In the genomic region with DNA sequence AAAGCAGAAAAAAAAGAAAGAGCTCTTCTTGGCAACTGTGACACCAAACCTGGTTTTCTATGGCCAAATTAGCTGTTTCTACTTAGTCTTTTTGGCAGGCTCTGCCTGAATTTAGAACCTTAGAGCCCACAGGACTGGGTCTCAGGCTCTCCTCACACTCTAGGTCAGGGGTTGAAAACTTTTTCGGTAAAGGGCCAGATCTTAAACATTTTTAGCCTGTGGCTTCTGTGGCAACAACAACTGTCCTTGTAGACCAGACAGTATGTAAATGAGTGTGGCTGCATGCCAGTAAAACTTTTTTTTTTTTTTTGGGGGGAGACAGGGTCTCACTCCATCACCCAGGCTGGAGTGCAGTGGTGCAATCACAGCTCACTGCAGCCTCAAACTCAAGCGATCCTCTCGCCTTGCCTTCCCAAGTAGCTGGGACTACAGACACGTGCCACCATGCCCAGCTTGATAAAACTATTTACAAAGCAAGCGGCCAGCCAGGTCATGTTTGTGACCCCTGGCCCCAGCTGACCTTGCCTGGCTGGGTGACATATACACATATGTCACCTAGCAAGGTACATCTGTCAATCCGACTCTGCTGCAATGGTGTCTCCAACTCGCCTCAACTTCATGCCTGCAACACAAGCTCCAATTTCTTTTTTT, we compare ENCODE assay signal across 1 cellular context.
TF ChIP-seq lines count a peak whose summit lies in the region.

No MANE protein-coding gene starts in this region.

TF ChIP-seq in HepG2, 621 proteins besides CTCF, POLR2A, EP300 and RAD21 (continued from another document and continues in another):
- TF ChIP-seq, protein P1, sequence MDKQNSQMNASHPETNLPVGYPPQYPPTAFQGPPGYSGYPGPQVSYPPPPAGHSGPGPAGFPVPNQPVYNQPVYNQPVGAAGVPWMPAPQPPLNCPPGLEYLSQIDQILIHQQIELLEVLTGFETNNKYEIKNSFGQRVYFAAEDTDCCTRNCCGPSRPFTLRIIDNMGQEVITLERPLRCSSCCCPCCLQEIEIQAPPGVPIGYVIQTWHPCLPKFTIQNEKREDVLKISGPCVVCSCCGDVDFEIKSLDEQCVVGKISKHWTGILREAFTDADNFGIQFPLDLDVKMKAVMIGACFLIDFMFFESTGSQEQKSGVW (CRISPR knock-in tag; IDR thresholded peaks at IDR 0.05; ENCODE audit: borderline replicate concordance), result no peak
- TF ChIP-seq, protein P2, sequence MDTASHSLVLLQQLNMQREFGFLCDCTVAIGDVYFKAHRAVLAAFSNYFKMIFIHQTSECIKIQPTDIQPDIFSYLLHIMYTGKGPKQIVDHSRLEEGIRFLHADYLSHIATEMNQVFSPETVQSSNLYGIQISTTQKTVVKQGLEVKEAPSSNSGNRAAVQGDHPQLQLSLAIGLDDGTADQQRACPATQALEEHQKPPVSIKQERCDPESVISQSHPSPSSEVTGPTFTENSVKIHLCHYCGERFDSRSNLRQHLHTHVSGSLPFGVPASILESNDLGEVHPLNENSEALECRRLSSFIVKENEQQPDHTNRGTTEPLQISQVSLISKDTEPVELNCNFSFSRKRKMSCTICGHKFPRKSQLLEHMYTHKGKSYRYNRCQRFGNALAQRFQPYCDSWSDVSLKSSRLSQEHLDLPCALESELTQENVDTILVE (CRISPR knock-in tag; IDR thresholded peaks at IDR 0.05), result peak; percentile 37; the same call in 1 of the 2 replicates
- no peak for TF ChIP-seq TEAD2 (CRISPR knock-in tag; IDR thresholded peaks at IDR 0.05)
- TF ChIP-seq PRPF4 (IDR thresholded peaks at IDR 0.05; ENCODE audit: low read depth, low read length, poor library complexity, severe bottlenecking), result no peak
- peak; percentile 66; the same call in 1 of the 2 replicates for TF ChIP-seq ZNF12 (CRISPR knock-in tag; IDR thresholded peaks at IDR 0.05)
- no peak for TF ChIP-seq FOXA1 (IDR thresholded peaks at IDR 0.05)
- peak; percentile 86 for TF ChIP-seq FOXA1 (CRISPR knock-in tag; IDR thresholded peaks at IDR 0.05)
- TF ChIP-seq, protein P3, sequence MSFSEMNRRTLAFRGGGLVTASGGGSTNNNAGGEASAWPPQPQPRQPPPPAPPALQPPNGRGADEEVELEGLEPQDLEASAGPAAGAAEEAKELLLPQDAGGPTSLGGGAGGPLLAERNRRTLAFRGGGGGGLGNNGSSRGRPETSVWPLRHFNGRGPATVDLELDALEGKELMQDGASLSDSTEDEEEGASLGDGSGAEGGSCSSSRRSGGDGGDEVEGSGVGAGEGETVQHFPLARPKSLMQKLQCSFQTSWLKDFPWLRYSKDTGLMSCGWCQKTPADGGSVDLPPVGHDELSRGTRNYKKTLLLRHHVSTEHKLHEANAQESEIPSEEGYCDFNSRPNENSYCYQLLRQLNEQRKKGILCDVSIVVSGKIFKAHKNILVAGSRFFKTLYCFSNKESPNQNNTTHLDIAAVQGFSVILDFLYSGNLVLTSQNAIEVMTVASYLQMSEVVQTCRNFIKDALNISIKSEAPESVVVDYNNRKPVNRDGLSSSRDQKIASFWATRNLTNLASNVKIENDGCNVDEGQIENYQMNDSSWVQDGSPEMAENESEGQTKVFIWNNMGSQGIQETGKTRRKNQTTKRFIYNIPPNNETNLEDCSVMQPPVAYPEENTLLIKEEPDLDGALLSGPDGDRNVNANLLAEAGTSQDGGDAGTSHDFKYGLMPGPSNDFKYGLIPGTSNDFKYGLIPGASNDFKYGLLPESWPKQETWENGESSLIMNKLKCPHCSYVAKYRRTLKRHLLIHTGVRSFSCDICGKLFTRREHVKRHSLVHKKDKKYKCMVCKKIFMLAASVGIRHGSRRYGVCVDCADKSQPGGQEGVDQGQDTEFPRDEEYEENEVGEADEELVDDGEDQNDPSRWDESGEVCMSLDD (CRISPR knock-in tag; IDR thresholded peaks at IDR 0.05; ENCODE audit: borderline replicate concordance), result no peak
- no peak for TF ChIP-seq ZNF354B (CRISPR knock-in tag; IDR thresholded peaks at IDR 0.05)
- TF ChIP-seq ZNF557 (CRISPR knock-in tag; IDR thresholded peaks at IDR 0.05), result no peak
- TF ChIP-seq ZNF83 (CRISPR knock-in tag; IDR thresholded peaks at IDR 0.05; ENCODE audit: borderline replicate concordance), result no peak
- peak; percentile 96 for TF ChIP-seq ARNTL (CRISPR knock-in tag; IDR thresholded peaks at IDR 0.05)
- TF ChIP-seq EZH2 (conservative IDR thresholded peaks at IDR 0.05; ENCODE audit: low read depth, low read length), result no peak
- no peak for TF ChIP-seq ZMYM2 (CRISPR knock-in tag; IDR thresholded peaks at IDR 0.05)
- no peak for TF ChIP-seq NKX3-1 (CRISPR knock-in tag; IDR thresholded peaks at IDR 0.05)
- TF ChIP-seq PTBP1 (IDR thresholded peaks at IDR 0.05; ENCODE audit: low read depth, low read length, poor library complexity, severe bottlenecking), result no peak
- peak; percentile 73; the same call in 1 of the 2 replicates for TF ChIP-seq ZNF331 (CRISPR knock-in tag; IDR thresholded peaks at IDR 0.05)
- TF ChIP-seq GABPA (IDR thresholded peaks at IDR 0.05; ENCODE audit: low read depth, low read length), result no peak
- no peak for TF ChIP-seq GABPA (CRISPR knock-in tag; IDR thresholded peaks at IDR 0.05; ENCODE audit: low read depth)
- TF ChIP-seq, protein P4, sequence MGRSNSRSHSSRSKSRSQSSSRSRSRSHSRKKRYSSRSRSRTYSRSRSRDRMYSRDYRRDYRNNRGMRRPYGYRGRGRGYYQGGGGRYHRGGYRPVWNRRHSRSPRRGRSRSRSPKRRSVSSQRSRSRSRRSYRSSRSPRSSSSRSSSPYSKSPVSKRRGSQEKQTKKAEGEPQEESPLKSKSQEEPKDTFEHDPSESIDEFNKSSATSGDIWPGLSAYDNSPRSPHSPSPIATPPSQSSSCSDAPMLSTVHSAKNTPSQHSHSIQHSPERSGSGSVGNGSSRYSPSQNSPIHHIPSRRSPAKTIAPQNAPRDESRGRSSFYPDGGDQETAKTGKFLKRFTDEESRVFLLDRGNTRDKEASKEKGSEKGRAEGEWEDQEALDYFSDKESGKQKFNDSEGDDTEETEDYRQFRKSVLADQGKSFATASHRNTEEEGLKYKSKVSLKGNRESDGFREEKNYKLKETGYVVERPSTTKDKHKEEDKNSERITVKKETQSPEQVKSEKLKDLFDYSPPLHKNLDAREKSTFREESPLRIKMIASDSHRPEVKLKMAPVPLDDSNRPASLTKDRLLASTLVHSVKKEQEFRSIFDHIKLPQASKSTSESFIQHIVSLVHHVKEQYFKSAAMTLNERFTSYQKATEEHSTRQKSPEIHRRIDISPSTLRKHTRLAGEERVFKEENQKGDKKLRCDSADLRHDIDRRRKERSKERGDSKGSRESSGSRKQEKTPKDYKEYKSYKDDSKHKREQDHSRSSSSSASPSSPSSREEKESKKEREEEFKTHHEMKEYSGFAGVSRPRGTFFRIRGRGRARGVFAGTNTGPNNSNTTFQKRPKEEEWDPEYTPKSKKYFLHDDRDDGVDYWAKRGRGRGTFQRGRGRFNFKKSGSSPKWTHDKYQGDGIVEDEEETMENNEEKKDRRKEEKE (IDR thresholded peaks at IDR 0.05), result no peak
- TF ChIP-seq, protein P5, sequence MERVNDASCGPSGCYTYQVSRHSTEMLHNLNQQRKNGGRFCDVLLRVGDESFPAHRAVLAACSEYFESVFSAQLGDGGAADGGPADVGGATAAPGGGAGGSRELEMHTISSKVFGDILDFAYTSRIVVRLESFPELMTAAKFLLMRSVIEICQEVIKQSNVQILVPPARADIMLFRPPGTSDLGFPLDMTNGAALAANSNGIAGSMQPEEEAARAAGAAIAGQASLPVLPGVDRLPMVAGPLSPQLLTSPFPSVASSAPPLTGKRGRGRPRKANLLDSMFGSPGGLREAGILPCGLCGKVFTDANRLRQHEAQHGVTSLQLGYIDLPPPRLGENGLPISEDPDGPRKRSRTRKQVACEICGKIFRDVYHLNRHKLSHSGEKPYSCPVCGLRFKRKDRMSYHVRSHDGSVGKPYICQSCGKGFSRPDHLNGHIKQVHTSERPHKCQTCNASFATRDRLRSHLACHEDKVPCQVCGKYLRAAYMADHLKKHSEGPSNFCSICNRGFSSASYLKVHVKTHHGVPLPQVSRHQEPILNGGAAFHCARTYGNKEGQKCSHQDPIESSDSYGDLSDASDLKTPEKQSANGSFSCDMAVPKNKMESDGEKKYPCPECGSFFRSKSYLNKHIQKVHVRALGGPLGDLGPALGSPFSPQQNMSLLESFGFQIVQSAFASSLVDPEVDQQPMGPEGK (CRISPR knock-in tag; IDR thresholded peaks at IDR 0.05), result peak; percentile 42; the same call in 1 of the 2 replicates
- 0 out of 2 replicates have a peak, but pooled peaks have one; percentile 32 for TF ChIP-seq ZNF235 (CRISPR knock-in tag; IDR thresholded peaks at IDR 0.05; ENCODE audit: borderline replicate concordance)
- TF ChIP-seq, protein P6, sequence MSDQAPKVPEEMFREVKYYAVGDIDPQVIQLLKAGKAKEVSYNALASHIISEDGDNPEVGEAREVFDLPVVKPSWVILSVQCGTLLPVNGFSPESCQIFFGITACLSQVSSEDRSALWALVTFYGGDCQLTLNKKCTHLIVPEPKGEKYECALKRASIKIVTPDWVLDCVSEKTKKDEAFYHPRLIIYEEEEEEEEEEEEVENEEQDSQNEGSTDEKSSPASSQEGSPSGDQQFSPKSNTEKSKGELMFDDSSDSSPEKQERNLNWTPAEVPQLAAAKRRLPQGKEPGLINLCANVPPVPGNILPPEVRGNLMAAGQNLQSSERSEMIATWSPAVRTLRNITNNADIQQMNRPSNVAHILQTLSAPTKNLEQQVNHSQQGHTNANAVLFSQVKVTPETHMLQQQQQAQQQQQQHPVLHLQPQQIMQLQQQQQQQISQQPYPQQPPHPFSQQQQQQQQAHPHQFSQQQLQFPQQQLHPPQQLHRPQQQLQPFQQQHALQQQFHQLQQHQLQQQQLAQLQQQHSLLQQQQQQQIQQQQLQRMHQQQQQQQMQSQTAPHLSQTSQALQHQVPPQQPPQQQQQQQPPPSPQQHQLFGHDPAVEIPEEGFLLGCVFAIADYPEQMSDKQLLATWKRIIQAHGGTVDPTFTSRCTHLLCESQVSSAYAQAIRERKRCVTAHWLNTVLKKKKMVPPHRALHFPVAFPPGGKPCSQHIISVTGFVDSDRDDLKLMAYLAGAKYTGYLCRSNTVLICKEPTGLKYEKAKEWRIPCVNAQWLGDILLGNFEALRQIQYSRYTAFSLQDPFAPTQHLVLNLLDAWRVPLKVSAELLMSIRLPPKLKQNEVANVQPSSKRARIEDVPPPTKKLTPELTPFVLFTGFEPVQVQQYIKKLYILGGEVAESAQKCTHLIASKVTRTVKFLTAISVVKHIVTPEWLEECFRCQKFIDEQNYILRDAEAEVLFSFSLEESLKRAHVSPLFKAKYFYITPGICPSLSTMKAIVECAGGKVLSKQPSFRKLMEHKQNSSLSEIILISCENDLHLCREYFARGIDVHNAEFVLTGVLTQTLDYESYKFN (CRISPR knock-in tag; conservative IDR thresholded peaks at IDR 0.05), result peak; percentile 67; the same call in 1 of the 2 replicates
- TF ChIP-seq ZNF773 (CRISPR knock-in tag; IDR thresholded peaks at IDR 0.05; ENCODE audit: borderline replicate concordance), result no peak
- TF ChIP-seq ZNF282 (IDR thresholded peaks at IDR 0.05; ENCODE audit: partially characterized antibody), result no peak
- TF ChIP-seq, protein P7, sequence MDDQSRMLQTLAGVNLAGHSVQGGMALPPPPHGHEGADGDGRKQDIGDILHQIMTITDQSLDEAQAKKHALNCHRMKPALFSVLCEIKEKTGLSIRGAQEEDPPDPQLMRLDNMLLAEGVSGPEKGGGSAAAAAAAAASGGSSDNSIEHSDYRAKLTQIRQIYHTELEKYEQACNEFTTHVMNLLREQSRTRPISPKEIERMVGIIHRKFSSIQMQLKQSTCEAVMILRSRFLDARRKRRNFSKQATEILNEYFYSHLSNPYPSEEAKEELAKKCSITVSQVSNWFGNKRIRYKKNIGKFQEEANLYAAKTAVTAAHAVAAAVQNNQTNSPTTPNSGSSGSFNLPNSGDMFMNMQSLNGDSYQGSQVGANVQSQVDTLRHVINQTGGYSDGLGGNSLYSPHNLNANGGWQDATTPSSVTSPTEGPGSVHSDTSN (CRISPR knock-in tag; IDR thresholded peaks at IDR 0.05; ENCODE audit: borderline replicate concordance), result no peak
- peak; percentile 74; the same call in 1 of the 2 replicates for TF ChIP-seq HMG20B (CRISPR knock-in tag; conservative IDR thresholded peaks at IDR 0.05)
- TF ChIP-seq TAF15 (IDR thresholded peaks at IDR 0.05; ENCODE audit: low read depth, low read length, poor library complexity, severe bottlenecking), result no peak
- TF ChIP-seq PAF1 (CRISPR knock-in tag; IDR thresholded peaks at IDR 0.05), result no peak
- no peak for TF ChIP-seq CCAR2 (optimal IDR thresholded peaks at IDR 0.05; ENCODE audit: low read depth, low read length)
- no peak for TF ChIP-seq RBM22 (optimal IDR thresholded peaks at IDR 0.05; ENCODE audit: low read length)
- TF ChIP-seq, protein P8, sequence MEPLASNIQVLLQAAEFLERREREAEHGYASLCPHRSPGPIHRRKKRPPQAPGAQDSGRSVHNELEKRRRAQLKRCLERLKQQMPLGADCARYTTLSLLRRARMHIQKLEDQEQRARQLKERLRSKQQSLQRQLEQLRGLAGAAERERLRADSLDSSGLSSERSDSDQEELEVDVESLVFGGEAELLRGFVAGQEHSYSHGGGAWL (CRISPR knock-in tag; IDR thresholded peaks at IDR 0.05), result no peak
- TF ChIP-seq, protein P9, sequence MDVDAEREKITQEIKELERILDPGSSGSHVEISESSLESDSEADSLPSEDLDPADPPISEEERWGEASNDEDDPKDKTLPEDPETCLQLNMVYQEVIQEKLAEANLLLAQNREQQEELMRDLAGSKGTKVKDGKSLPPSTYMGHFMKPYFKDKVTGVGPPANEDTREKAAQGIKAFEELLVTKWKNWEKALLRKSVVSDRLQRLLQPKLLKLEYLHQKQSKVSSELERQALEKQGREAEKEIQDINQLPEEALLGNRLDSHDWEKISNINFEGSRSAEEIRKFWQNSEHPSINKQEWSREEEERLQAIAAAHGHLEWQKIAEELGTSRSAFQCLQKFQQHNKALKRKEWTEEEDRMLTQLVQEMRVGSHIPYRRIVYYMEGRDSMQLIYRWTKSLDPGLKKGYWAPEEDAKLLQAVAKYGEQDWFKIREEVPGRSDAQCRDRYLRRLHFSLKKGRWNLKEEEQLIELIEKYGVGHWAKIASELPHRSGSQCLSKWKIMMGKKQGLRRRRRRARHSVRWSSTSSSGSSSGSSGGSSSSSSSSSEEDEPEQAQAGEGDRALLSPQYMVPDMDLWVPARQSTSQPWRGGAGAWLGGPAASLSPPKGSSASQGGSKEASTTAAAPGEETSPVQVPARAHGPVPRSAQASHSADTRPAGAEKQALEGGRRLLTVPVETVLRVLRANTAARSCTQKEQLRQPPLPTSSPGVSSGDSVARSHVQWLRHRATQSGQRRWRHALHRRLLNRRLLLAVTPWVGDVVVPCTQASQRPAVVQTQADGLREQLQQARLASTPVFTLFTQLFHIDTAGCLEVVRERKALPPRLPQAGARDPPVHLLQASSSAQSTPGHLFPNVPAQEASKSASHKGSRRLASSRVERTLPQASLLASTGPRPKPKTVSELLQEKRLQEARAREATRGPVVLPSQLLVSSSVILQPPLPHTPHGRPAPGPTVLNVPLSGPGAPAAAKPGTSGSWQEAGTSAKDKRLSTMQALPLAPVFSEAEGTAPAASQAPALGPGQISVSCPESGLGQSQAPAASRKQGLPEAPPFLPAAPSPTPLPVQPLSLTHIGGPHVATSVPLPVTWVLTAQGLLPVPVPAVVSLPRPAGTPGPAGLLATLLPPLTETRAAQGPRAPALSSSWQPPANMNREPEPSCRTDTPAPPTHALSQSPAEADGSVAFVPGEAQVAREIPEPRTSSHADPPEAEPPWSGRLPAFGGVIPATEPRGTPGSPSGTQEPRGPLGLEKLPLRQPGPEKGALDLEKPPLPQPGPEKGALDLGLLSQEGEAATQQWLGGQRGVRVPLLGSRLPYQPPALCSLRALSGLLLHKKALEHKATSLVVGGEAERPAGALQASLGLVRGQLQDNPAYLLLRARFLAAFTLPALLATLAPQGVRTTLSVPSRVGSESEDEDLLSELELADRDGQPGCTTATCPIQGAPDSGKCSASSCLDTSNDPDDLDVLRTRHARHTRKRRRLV (CRISPR knock-in tag; IDR thresholded peaks at IDR 0.05), result no peak
- no peak for TF ChIP-seq MAFG (CRISPR knock-in tag; IDR thresholded peaks at IDR 0.05)
- TF ChIP-seq ZNF782 (CRISPR knock-in tag; IDR thresholded peaks at IDR 0.05; ENCODE audit: borderline replicate concordance), result no peak
- TF ChIP-seq SMARCE1 (IDR thresholded peaks at IDR 0.05; ENCODE audit: borderline replicate concordance), result no peak
